ENCODE assay signal across 24 cellular contexts in the genomic region with DNA sequence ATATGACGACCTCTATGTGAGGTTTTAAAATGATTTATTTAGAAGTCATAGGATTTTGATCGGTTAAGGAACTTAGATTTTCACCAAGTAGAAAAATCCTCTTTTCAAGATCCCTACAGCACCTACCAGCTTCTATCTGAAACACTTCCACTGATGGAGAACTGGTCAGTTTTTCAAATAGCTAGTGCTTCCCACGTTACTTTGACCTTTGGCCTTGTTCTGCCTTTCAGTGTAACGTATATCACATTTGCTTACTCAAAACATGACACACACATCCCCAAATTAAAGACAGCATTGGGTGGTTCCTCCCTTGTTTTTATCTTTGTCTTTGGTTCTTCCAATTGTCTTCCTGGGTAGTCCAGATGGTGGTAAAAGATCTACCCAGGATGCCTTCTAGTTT. TPM values are rescaled to one million over a fixed set of nuclear protein-coding genes. Genes with fewer than 3 reads are reported as not detected.
"Had no signal": no experiment of that assay in that cellular context is flagged by ENCODE, and none has a peak within 500 bp of the region (broad histone marks: within the 10 kb centered on the region; RNA-seq: fewer than 3 reads in every experiment).

No MANE protein-coding gene starts in this region.

- H3K27ac ChIP-seq: neural progenitor cell, ovary, parathyroid adenoma, psoas muscle, right lobe of liver, sigmoid colon, stomach, thoracic aorta, tibial artery, transverse colon, upper lobe of right lung, uterus had no signal

- H3K4me2 ChIP-seq: neural progenitor cell had no signal

- FAIRE-seq: small intestine had no signal

- H3K9ac ChIP-seq: neural progenitor cell, parathyroid adenoma had no signal

- H3K4me3 ChIP-seq: neural progenitor cell, ovary, psoas muscle, right lobe of liver, sigmoid colon, stomach, thoracic aorta, tibial artery, transverse colon, upper lobe of right lung, uterus had no signal

- H3K79me2 ChIP-seq: parathyroid adenoma had no signal

- DNase-seq: natural killer cell; occipital lobe; ovary; posterior cingulate gyrus; psoas muscle; right cardiac atrium; right lobe of liver; sigmoid colon; small intestine; stimulated activated CD4-positive, alpha-beta T cell treated with anti-CD3 and anti-CD28 coated beads, Interleukin-15, amount 100 ng/mL, for 24 hours; stimulated activated CD4-positive, alpha-beta T cell treated with anti-CD3 and anti-CD28 coated beads, Interleukin-2, amount 100 ng/mL, for 24 hours; stimulated activated CD4-positive, alpha-beta T cell treated with anti-CD3 and anti-CD28 coated beads, Interleukin-2, amount 100 ng/mL, for 48 hours; stimulated activated CD4-positive, alpha-beta T cell treated with anti-CD3 and anti-CD28 coated beads, Interleukin-4, amount 100 ng/mL, for 24 hours; stimulated activated naive B cell treated with anti-CD40 and anti-IgM and Interleukin-4, amounts not matched to agents 10 μg/mL and 1 μg/mL and 100 μg/mL, for 72 hours; stimulated activated naive CD4-positive, alpha-beta T cell treated with Interleukin-2 at 50 U/mL for 16 hours; stomach; tibial artery; transverse colon; upper lobe of right lung; uterus had no signal

- H3K9me3 ChIP-seq: ovary, psoas muscle, right lobe of liver, sigmoid colon, stomach, thoracic aorta, tibial artery, transverse colon, upper lobe of right lung, uterus had no signal

- ATAC-seq: natural killer cell; psoas muscle; right cardiac atrium; right lobe of liver; stimulated activated effector memory CD8-positive, alpha-beta T cell treated with anti-CD3 and anti-CD28 coated beads, Interleukin-12 subunit alpha, Interleukin-12 subunit beta, amount 100 ng/mL, for 72 hours; stimulated activated naive B cell treated with anti-CD40 and anti-IgM and Interleukin-4, amounts not matched to agents 10 μg/mL and 1 μg/mL and 100 μg/mL, for 72 hours; upper lobe of right lung had no signal

- H3K4me1 ChIP-seq: parathyroid adenoma, tibial artery, upper lobe of right lung, uterus had no signal

- H3K36me3 ChIP-seq: neural progenitor cell, ovary, right lobe of liver, sigmoid colon, stomach, thoracic aorta, tibial artery, transverse colon, upper lobe of right lung, uterus had no signal

- H2AFZ ChIP-seq: neural progenitor cell, parathyroid adenoma had no signal

- H3K27me3 ChIP-seq: neural progenitor cell, ovary, right lobe of liver, sigmoid colon, stomach, transverse colon, upper lobe of right lung, uterus had no signal

RNA-seq across cellular contexts. Expression of gene LNX1, which starts 6.6 kb away (rescaled TPM):
- total RNA-seq: natural killer cell had no signal
